Comparison of ENCODE assay signal across 16 cellular contexts in genomic region chr4:35252071-35252470, GRCh38.
DNase-seq lines count a peak whose midpoint lies in the region; ATAC-seq and TF ChIP-seq lines count a peak whose summit lies in the region.
"Had no signal": no experiment of that assay in that cellular context is flagged by ENCODE, and none has a peak within 500 bp of the region (broad histone marks: within the 10 kb centered on the region; RNA-seq: fewer than 3 reads in every experiment).

No MANE protein-coding gene starts in this region.

- no peak for ATAC-seq in GM19328 (IDR thresholded peaks at IDR 0.05; ENCODE audit: unreplicated experiment)
- ATAC-seq: A549; CD8-positive, alpha-beta T cell had no signal

- H3K27ac ChIP-seq in 22Rv1, result peak overlapping the region; percentile 25; the same call in 1 of the 2 replicates
- peak overlapping the region; percentile 79 for H3K27ac ChIP-seq in VCaP
- H3K27ac ChIP-seq: A549; BLaER1 treated with 17β-estradiol and CSF1 and Interleukin-3, amounts not matched to agents 10 nM and 100 nM; C4-2B had no signal

- TF ChIP-seq CTCF in 22Rv1 (IDR thresholded peaks at IDR 0.05) (no peak), LNCaP clone FGC (IDR thresholded peaks at IDR 0.05; ENCODE audit: control insufficient read depth, extremely low read depth, insufficient read depth) (no peak), VCaP (conservative IDR thresholded peaks at IDR 0.05) (no peak)

- peak; percentile 57 for DNase-seq in LNCaP clone FGC (ENCODE audit: low read depth)
- DNase-seq in MV-4-11 (lab: John Stamatoyannopoulos, UW), result no peak
- no peak for DNase-seq in NCI-H1105 (lab: John Stamatoyannopoulos, UW)
- DNase-seq: AML-193; Caco-2; Calu3; CD4-positive, alpha-beta T cell; CD8-positive, alpha-beta T cell; DMS79 treated with DMSO at 0.1 percent for 48 hours; GF-D8 had no signal

- no peak overlapping the region for H3K4me3 ChIP-seq in LNCaP clone FGC (ENCODE audit: low read depth, low read length)
- H3K4me3 ChIP-seq: A549; BLaER1 treated with 17β-estradiol and CSF1 and Interleukin-3, amounts not matched to agents 10 nM and 100 nM had no signal
